Comparison of ENCODE assay signal across 13 cellular contexts in genomic region chr17:78132767-78133178, GRCh38.
DNase-seq lines count a peak whose midpoint lies in the region; ATAC-seq and TF ChIP-seq lines count a peak whose summit lies in the region.
"Had no signal": no experiment of that assay in that cellular context is flagged by ENCODE, and none has a peak within 500 bp of the region (broad histone marks: within the 10 kb centered on the region; RNA-seq: fewer than 3 reads in every experiment).

No MANE protein-coding gene starts in this region.

- H4K20me1 ChIP-seq in SU-DHL-6 (ENCODE audit: low read depth, low read length): no peaks in the 10 kb centered on the region

- H3K9me2 ChIP-seq in SU-DHL-6 (replicated peaks; ENCODE audit: insufficient read depth, low read length): no peaks in the 10 kb centered on the region

- no peak for TF ChIP-seq CTCF in SU-DHL-6 (IDR thresholded peaks at IDR 0.05; ENCODE audit: insufficient read depth, low read length, poor library complexity, severe bottlenecking)

- no peaks in the 10 kb centered on the region; the same call in 1 of the 2 replicates for H3K36me3 ChIP-seq in SU-DHL-6 (ENCODE audit: low read length)
- H3K36me3 ChIP-seq: thyroid gland had no signal

- peaks cover 22% of the 10 kb centered on the region for H3K79me2 ChIP-seq in SU-DHL-6 (ENCODE audit: insufficient read depth, low read length)

- H3F3A ChIP-seq in SU-DHL-6 (ENCODE audit: insufficient read depth): peaks cover 45% of the 10 kb centered on the region

- H3K27ac Mint-ChIP-seq in T-helper 2 cell treated with Interferon-gamma antibody and Interleukin-4, amounts not matched to agents 5 μg/mL and 100 μg/mL, for 36 hours: peak overlapping the region; percentile 78
- peak overlapping the region; percentile 83 to 99 for H3K27ac Mint-ChIP-seq in effector memory CD8-positive, alpha-beta T cell
- peak overlapping the region; percentile 100 for H3K27ac Mint-ChIP-seq in stimulated activated naive B cell treated with anti-CD40 and anti-IgM and Interleukin-4, amounts not matched to agents 10 μg/mL and 1 μg/mL and 100 μg/mL, for 72 hours

- no peaks in the 10 kb centered on the region for H3K27me3 ChIP-seq in SU-DHL-6 (ENCODE audit: low read length)
- H3K27me3 ChIP-seq: thyroid gland had no signal

- DNase-seq in T-helper 2 cell treated with Interferon-gamma antibody and Interleukin-4, amounts not matched to agents 5 μg/mL and 100 μg/mL, for 36 hours (ENCODE audit: low spot score): no peak
- no peak for DNase-seq in T-helper 2 cell
- no peak for DNase-seq in effector memory CD8-positive, alpha-beta T cell
- no peak for DNase-seq in stimulated activated naive B cell treated with anti-CD40 and anti-IgM and Interleukin-4, amounts not matched to agents 10 μg/mL and 1 μg/mL and 100 μg/mL, for 72 hours
- DNase-seq in ecto neural progenitor cell (ENCODE audit: low spot score): no peak
- DNase-seq in GOT3 (lab: John Stamatoyannopoulos, UW): no peak
- DNase-seq: 8988T, IMR-90, NCI-H2227 treated with DMSO at 0.1 percent for 48 hours had no signal

- ATAC-seq in effector memory CD8-positive, alpha-beta T cell (replicated peaks): no peak
- no peak for ATAC-seq in stimulated activated naive B cell treated with anti-CD40 and anti-IgM and Interleukin-4, amounts not matched to agents 10 μg/mL and 1 μg/mL and 100 μg/mL, for 72 hours (replicated peaks)
- ATAC-seq in GM21367 (IDR thresholded peaks at IDR 0.05; ENCODE audit: unreplicated experiment): no peak
- ATAC-seq: Right ventricle myocardium inferior had no signal

- peaks cover 63% of the 10 kb centered on the region for H3K36me3 Mint-ChIP-seq in T-helper 2 cell treated with Interferon-gamma antibody and Interleukin-4, amounts not matched to agents 5 μg/mL and 100 μg/mL, for 36 hours (ENCODE audit: low read depth)
- H3K36me3 Mint-ChIP-seq in effector memory CD8-positive, alpha-beta T cell (ENCODE audit: insufficient read depth): peaks cover 92% of the 10 kb centered on the region
- H3K36me3 Mint-ChIP-seq in stimulated activated naive B cell treated with anti-CD40 and anti-IgM and Interleukin-4, amounts not matched to agents 10 μg/mL and 1 μg/mL and 100 μg/mL, for 72 hours: peaks cover 69 to 86% of the 10 kb centered on the region in 2 donors

- no peak overlapping the region for H2AFZ ChIP-seq in SU-DHL-6 (ENCODE audit: low read depth, low read length, severe bottlenecking)

- H3K4me1 Mint-ChIP-seq in T-helper 2 cell treated with Interferon-gamma antibody and Interleukin-4, amounts not matched to agents 5 μg/mL and 100 μg/mL, for 36 hours (ENCODE audit: low read depth): peaks cover 58% of the 10 kb centered on the region
- peaks cover 53 to 65% of the 10 kb centered on the region in 2 donors for H3K4me1 Mint-ChIP-seq in effector memory CD8-positive, alpha-beta T cell (ENCODE audit: low read depth in 2 of 2)
- peaks cover 63 to 84% of the 10 kb centered on the region in 2 donors for H3K4me1 Mint-ChIP-seq in stimulated activated naive B cell treated with anti-CD40 and anti-IgM and Interleukin-4, amounts not matched to agents 10 μg/mL and 1 μg/mL and 100 μg/mL, for 72 hours

- no peaks in the 10 kb centered on the region for H3K27me3 Mint-ChIP-seq in T-helper 2 cell treated with Interferon-gamma antibody and Interleukin-4, amounts not matched to agents 5 μg/mL and 100 μg/mL, for 36 hours (ENCODE audit: low read depth)
- no peaks in the 10 kb centered on the region for H3K27me3 Mint-ChIP-seq in effector memory CD8-positive, alpha-beta T cell
- H3K27me3 Mint-ChIP-seq in stimulated activated naive B cell treated with anti-CD40 and anti-IgM and Interleukin-4, amounts not matched to agents 10 μg/mL and 1 μg/mL and 100 μg/mL, for 72 hours: no peaks in the 10 kb centered on the region

- peak overlapping the region; percentile 78 for H3K4me3 ChIP-seq in SU-DHL-6 (ENCODE audit: insufficient read depth, low read length, poor library complexity, severe bottlenecking)

- H3K9ac ChIP-seq in SU-DHL-6 (ENCODE audit: low read length): peak overlapping the region; percentile 87

- H3K9me3 Mint-ChIP-seq in T-helper 2 cell treated with Interferon-gamma antibody and Interleukin-4, amounts not matched to agents 5 μg/mL and 100 μg/mL, for 36 hours: no peaks in the 10 kb centered on the region
- no peaks in the 10 kb centered on the region for H3K9me3 Mint-ChIP-seq in effector memory CD8-positive, alpha-beta T cell
- H3K9me3 Mint-ChIP-seq in stimulated activated naive B cell treated with anti-CD40 and anti-IgM and Interleukin-4, amounts not matched to agents 10 μg/mL and 1 μg/mL and 100 μg/mL, for 72 hours: no peaks in the 10 kb centered on the region

- H3K4me3 Mint-ChIP-seq in T-helper 2 cell treated with Interferon-gamma antibody and Interleukin-4, amounts not matched to agents 5 μg/mL and 100 μg/mL, for 36 hours: peak overlapping the region; percentile 86
- peak overlapping the region; percentile 99 to 100 for H3K4me3 Mint-ChIP-seq in effector memory CD8-positive, alpha-beta T cell
- H3K4me3 Mint-ChIP-seq in stimulated activated naive B cell treated with anti-CD40 and anti-IgM and Interleukin-4, amounts not matched to agents 10 μg/mL and 1 μg/mL and 100 μg/mL, for 72 hours: peak overlapping the region; percentile 97 to 99

- peak overlapping the region; percentile 85 for H3K4me2 ChIP-seq in SU-DHL-6 (ENCODE audit: low read depth, low read length, poor library complexity, severe bottlenecking)

- peak overlapping the region; percentile 95 for H3K27ac ChIP-seq in SU-DHL-6 (ENCODE audit: low read depth, low read length)
- H3K27ac ChIP-seq: thyroid gland had no signal

- no peaks in the 10 kb centered on the region for H3K9me3 ChIP-seq in SU-DHL-6 (ENCODE audit: insufficient read depth, low read length)
- H3K9me3 ChIP-seq: thyroid gland had no signal
